Comparison of ENCODE assay signal across 12 cellular contexts in the genomic region with DNA sequence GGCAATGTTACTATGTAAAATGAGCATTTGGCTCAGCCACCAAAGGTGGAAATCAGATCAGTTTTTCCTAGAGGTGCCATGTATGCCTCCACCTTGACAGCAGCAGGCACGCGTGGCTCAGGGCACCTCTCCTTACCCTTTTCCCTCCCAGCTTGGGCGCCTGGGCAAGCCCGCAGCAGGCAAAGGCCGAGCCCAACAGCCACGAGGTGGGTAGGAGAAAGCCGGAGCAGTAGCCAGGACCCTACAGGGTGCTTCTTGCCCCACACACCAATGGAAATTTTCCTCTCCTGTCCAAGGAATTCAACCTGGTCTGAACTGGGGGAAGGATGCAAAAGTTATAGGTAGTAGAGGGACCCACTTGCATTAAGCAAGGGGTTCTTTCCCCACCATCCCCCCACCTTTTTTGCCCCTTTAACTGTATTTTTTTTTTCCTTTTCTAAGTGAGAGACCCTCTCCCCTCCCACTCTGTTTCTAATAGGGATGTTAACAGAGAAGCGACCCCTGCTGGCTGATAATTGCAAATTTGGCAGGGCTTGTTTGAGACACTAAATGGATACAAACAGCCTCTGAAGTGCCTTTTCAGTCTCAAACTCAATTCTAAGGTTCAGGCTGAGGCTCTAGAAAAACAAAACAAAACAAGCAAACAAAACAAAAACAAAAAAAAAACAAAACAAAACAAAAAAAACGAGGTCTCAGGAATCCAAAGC.
DNase-seq lines count a peak whose midpoint lies in the region; ATAC-seq and TF ChIP-seq lines count a peak whose summit lies in the region.
"Had no signal": no experiment of that assay in that cellular context is flagged by ENCODE, and none has a peak within 500 bp of the region (broad histone marks: within the 10 kb centered on the region; RNA-seq: fewer than 3 reads in every experiment).

No MANE protein-coding gene starts in this region.

- TF ChIP-seq CTCF in WI38 (IDR thresholded peaks at IDR 0.05; ENCODE audit: low read depth, low read length), result peak; percentile 37

- CTCF ChIA-PET in CD8-positive, alpha-beta memory T cell (lab: Charles Lee), result no interaction called here

- no peaks in the 10 kb centered on the region for H3K27me3 Mint-ChIP-seq in CD8-positive, alpha-beta memory T cell

- H3K4me3 ChIP-seq in WI38 (ENCODE audit: low read depth, low read length), result no peak overlapping the region
- no peak overlapping the region for H3K4me3 ChIP-seq in CD8-positive, alpha-beta memory T cell (ENCODE audit: low read length)
- H3K4me3 ChIP-seq: adrenal gland, SJCRH30, upper lobe of left lung had no signal

- no peaks in the 10 kb centered on the region for H3K4me1 Mint-ChIP-seq in CD8-positive, alpha-beta memory T cell

- no peaks in the 10 kb centered on the region for H3K9me3 ChIP-seq in CD8-positive, alpha-beta memory T cell (ENCODE audit: low read length)
- H3K9me3 ChIP-seq: adrenal gland, SJCRH30, upper lobe of left lung had no signal

- no peaks in the 10 kb centered on the region for H3K36me3 ChIP-seq in CD8-positive, alpha-beta memory T cell (ENCODE audit: insufficient read depth, low read length)
- H3K36me3 ChIP-seq: adrenal gland, SJCRH30, upper lobe of left lung had no signal

- no peaks in the 10 kb centered on the region for H3K36me3 Mint-ChIP-seq in CD8-positive, alpha-beta memory T cell

- ATAC-seq in HG02759 (IDR thresholded peaks at IDR 0.05; ENCODE audit: unreplicated experiment) (peak; percentile 58), HG02981 (IDR thresholded peaks at IDR 0.05; ENCODE audit: unreplicated experiment) (no peak)
- ATAC-seq: left lobe of liver had no signal

- peaks cover 0 to 2% (median 0%) of the 10 kb centered on the region in 5 donors for H3K9me3 Mint-ChIP-seq in CD8-positive, alpha-beta memory T cell

- DNase-seq in EH (ENCODE audit: low read depth) (peak; percentile 3), iris pigment epithelial cell (ENCODE audit: low read depth) (peak; percentile 10), SIG-M5 treated with dmso at 0.1 percent for 504 hours (lab: John Stamatoyannopoulos, UW; ENCODE audit: unreplicated experiment) (no peak), activated T-cell treated with anti-CD3 and anti-CD28 coated beads for 4 hours (no peak)
- no peak for DNase-seq in CD8-positive, alpha-beta memory T cell
- DNase-seq: SJCRH30 had no signal

- H3K27ac Mint-ChIP-seq in CD8-positive, alpha-beta memory T cell, result no peak overlapping the region

- POLR2A ChIA-PET in CD8-positive, alpha-beta memory T cell (lab: Charles Lee), result no interaction called here

- H3K4me1 ChIP-seq in CD8-positive, alpha-beta memory T cell (ENCODE audit: insufficient read depth, low read length), result no peaks in the 10 kb centered on the region
- H3K4me1 ChIP-seq: adrenal gland, SJCRH30, upper lobe of left lung had no signal

- no peak overlapping the region for H3K27ac ChIP-seq in CD8-positive, alpha-beta memory T cell (ENCODE audit: low read depth, low read length)
- H3K27ac ChIP-seq: adrenal gland, SJCRH30, upper lobe of left lung had no signal

- H3K4me3 Mint-ChIP-seq in CD8-positive, alpha-beta memory T cell, result no peak overlapping the region

- H3K27me3 ChIP-seq in CD8-positive, alpha-beta memory T cell (ENCODE audit: insufficient read depth, low read length, poor library complexity, severe bottlenecking), result no peaks in the 10 kb centered on the region
- H3K27me3 ChIP-seq: adrenal gland, SJCRH30, upper lobe of left lung had no signal

Comparison
In these comparisons a context has a peak if more than half of its experiments do, and no peak if none do; other contexts are left out.
1. DNase-seq: peak in EH (single experiment) and iris pigment epithelial cell (single experiment); none in SIG-M5 treated with dmso at 0.1 percent for 504 hours (single experiment), CD8-positive, alpha-beta memory T cell (0 of 5) and activated T-cell treated with anti-CD3 and anti-CD28 coated beads for 4 hours (single experiment).